Comparison of ENCODE assay signal across 8 cellular contexts in genomic region chr10:6579904-6580278, GRCh38. TPM values are rescaled to one million over a fixed set of nuclear protein-coding genes. Genes with fewer than 3 reads are reported as not detected.
A peak's percentile ranks its signal among the peaks of the same experiment; 100 is the strongest.
DNase-seq lines count a peak whose midpoint lies in the region; ATAC-seq and TF ChIP-seq lines count a peak whose summit lies in the region.

TSS of gene PRKCQ (minus strand) at chr10:6580276. CDS start at chr10:6515135, 65,141 bp downstream.

- intact Hi-C loops in breast epithelium (cut with DNase I; ENCODE audit: low total_unique reads): no loop called here
- intact Hi-C loops in right lobe of liver (cut with DNase I): loop anchor here in 1 of 2 donors (10.0 kb wide), 1 partner anchor 65 kb away; no protein-coding TSS in a partner anchor
- intact Hi-C loops in transverse colon (cut with DNase I; ENCODE audit: low total_unique reads): no loop called here

- TF ChIP-seq POLR2A in breast epithelium (IDR thresholded peaks at IDR 0.05) (no peak), right lobe of liver (IDR thresholded peaks at IDR 0.05) (no peak), transverse colon (IDR thresholded peaks at IDR 0.05) (no peak)

- CTCF ChIA-PET in BJ (lab: Yijun Ruan, JAX): interaction anchor here (0.7 to 1.4 kb wide), 5 partner anchors 8 to 73 kb away, joined by 3 to 5 read pairs (median 3); no protein-coding TSS in a partner anchor

- no peaks in the 10 kb centered on the region for H3K36me3 ChIP-seq in BJ (ENCODE audit: control insufficient read depth, insufficient read depth, low read length)
- H3K36me3 ChIP-seq in breast epithelium: no peaks in the 10 kb centered on the region
- no peaks in the 10 kb centered on the region for H3K36me3 ChIP-seq in right lobe of liver
- H3K36me3 ChIP-seq in transverse colon: no peaks in the 10 kb centered on the region

- DNase-seq in BJ (ENCODE audit: low read depth) (no peak), breast epithelium (ENCODE audit: low spot score in 2 of 2) (no peak), right lobe of liver (peak in 2 of 3 donors; percentile 47 to 50), transverse colon (peak; percentile 31), NCI-H446 (lab: John Stamatoyannopoulos, UW) (no peak)
- DNase-seq in Jurkat, Clone E6-1 (ENCODE audit: low read depth, low spot score): no peak
- DNase-seq in stimulated activated CD4-positive, alpha-beta T cell treated with anti-CD3 and anti-CD28 coated beads, Interleukin-4, amount 100 ng/mL, for 24 hours: no peak

- H3K27ac ChIP-seq in breast epithelium (peak within 1 kb of the TSS; percentile 48 to 49), right lobe of liver (peak within 1 kb of the TSS; percentile 62 to 76 (median 66)), transverse colon (peak within 1 kb of the TSS; percentile 75 to 79 (median 77))

- in situ Hi-C loops in transverse colon (cut with MboI; ENCODE audit: low pct_ligation_motif_present in 1 of 4, low pct_unique_long_range_greater_than_20kb in 1 of 4, low sequenced_read_pairs in 3 of 4): no loop called here

- no peak for TF ChIP-seq EP300 in transverse colon (IDR thresholded peaks at IDR 0.05; ENCODE audit: low read depth)

- H3K27me3 ChIP-seq in BJ (ENCODE audit: control insufficient read depth, insufficient read depth, low read length) (peaks cover 9% of the 10 kb centered on the region), breast epithelium (peaks cover 0 to 10% of the 10 kb centered on the region in 2 donors), right lobe of liver (no peaks in the 10 kb centered on the region), transverse colon (peaks cover 16% of the 10 kb centered on the region)

- H3K4me3 ChIP-seq in BJ (ENCODE audit: low read depth, low read length): peak within 1 kb of the TSS; percentile 54
- peak within 1 kb of the TSS; percentile 83 for H3K4me3 ChIP-seq in Jurkat, Clone E6-1 (ENCODE audit: low read length)
- H3K4me3 ChIP-seq in breast epithelium: peak within 1 kb of the TSS; percentile 51 to 75 (median 69)
- H3K4me3 ChIP-seq in right lobe of liver: peak within 1 kb of the TSS; percentile 67 to 76 (median 73)
- peak within 1 kb of the TSS; percentile 54 to 74 (median 64) for H3K4me3 ChIP-seq in transverse colon

- no peaks in the 10 kb centered on the region for H3K9me3 ChIP-seq in breast epithelium
- H3K9me3 ChIP-seq in right lobe of liver: no peaks in the 10 kb centered on the region
- no peaks in the 10 kb centered on the region for H3K9me3 ChIP-seq in transverse colon

- peak; percentile 42 for ATAC-seq in GM19395 (IDR thresholded peaks at IDR 0.05; ENCODE audit: unreplicated experiment)
- ATAC-seq in right lobe of liver: peak; percentile 38 to 61 (median 56)

- H3K4me1 ChIP-seq in breast epithelium: no peaks in the 10 kb centered on the region
- no peaks in the 10 kb centered on the region for H3K4me1 ChIP-seq in right lobe of liver
- peaks cover 0 to 5% (median 0%) of the 10 kb centered on the region in 4 donors for H3K4me1 ChIP-seq in transverse colon

- POLR2A ChIA-PET in BJ (lab: Charles Lee): no interaction called here

- WGBS in right lobe of liver (ENCODE audit: insufficient coverage, low coverage, low lambda C conversion rate, missing lambda C conversion rate): 1% methylated on average over 27 of the region's 41 CpGs
- 0 to 1% methylated on average over 6 to 14 of the region's 41 CpGs for whole genome bisulfite sequencing in transverse colon (ENCODE audit: low coverage in 1 of 2), 2 donors

- TF ChIP-seq CTCF in BJ (IDR thresholded peaks at IDR 0.05; ENCODE audit: insufficient read depth, low read depth, low read length) (peak; percentile 15; the same call in 1 of the 2 replicates), breast epithelium (IDR thresholded peaks at IDR 0.05) (no peak), right lobe of liver (IDR thresholded peaks at IDR 0.05) (no peak), transverse colon (IDR thresholded peaks at IDR 0.05) (no peak)

RNA-seq across cellular contexts. Expression of gene PRKCQ, which starts in this region (rescaled TPM):
- polyA plus RNA-seq in BJ (2011; rRNA removed): 0.06 and 0.11 TPM in 2 replicates
- 0.09 and 0.15 TPM in 2 replicates for polyA minus RNA-seq in BJ (2011; rRNA and poly(A)+ RNA removed)
- 17.6 TPM for polyA plus RNA-seq in Jurkat, Clone E6-1 (2012; ENCODE audit: insufficient read depth, insufficient read length)
- total RNA-seq in breast epithelium (1 to 10 TPM in 1 of 3 donors, under 1 TPM in 2; 0.64 to 1.8 (median 0.98) TPM), right lobe of liver (under 1 TPM; 0.12 to 0.60 (median 0.16) TPM), transverse colon (1 to 10 TPM in 2 of 4 donors, under 1 TPM in 2; 0.60 to 2.7 (median 1.2) TPM)

Comparison
In these comparisons a context has a peak if more than half of its experiments do, and no peak if none do; other contexts are left out.
1. Peak in DNase-seq, ATAC-seq, H3K4me3 ChIP-seq and H3K27ac ChIP-seq in right lobe of liver; RNA of the gene not detected or under 1 TPM.